22 cellular contexts compared by ENCODE assay signal in genomic region chr7:4841836-4842235, GRCh38. TPM values are rescaled to one million over a fixed set of nuclear protein-coding genes. Genes with fewer than 3 reads are reported as not detected.
"Had no signal": no experiment of that assay in that cellular context is flagged by ENCODE, and none has a peak within 500 bp of the region (broad histone marks: within the 10 kb centered on the region; RNA-seq: fewer than 3 reads in every experiment).

No MANE protein-coding gene starts in this region.

- H3K4me3 ChIP-seq: esophagus squamous epithelium, gastroesophageal sphincter, hepatocyte, mucosa of descending colon, pancreas, stomach, thoracic aorta, transverse colon, uterus had no signal

- H3K9me3 ChIP-seq: esophagus squamous epithelium, gastroesophageal sphincter, mucosa of descending colon, pancreas, stomach, thoracic aorta, transverse colon, uterus had no signal

- FAIRE-seq: colon, kidney, pancreas had no signal

- H3K27me3 ChIP-seq: gastroesophageal sphincter, hepatocyte, pancreas, transverse colon, uterus had no signal

- H3K79me2 ChIP-seq: hepatocyte had no signal

- H3K4me2 ChIP-seq: hepatocyte had no signal

- H3K36me3 ChIP-seq: esophagus squamous epithelium, gastroesophageal sphincter, pancreas, stomach, thoracic aorta, transverse colon, uterus had no signal

- H3K4me1 ChIP-seq: esophagus squamous epithelium, pancreas, stomach, transverse colon, uterus had no signal

- DNase-seq: cerebellar nuclear complex; esophagus squamous epithelium; foreskin fibroblast; kidney; mammary epithelial cell; mucosa of descending colon; naive thymus-derived CD8-positive, alpha-beta T cell; occipital lobe; stimulated activated CD4-positive, alpha-beta T cell treated with anti-CD3 and anti-CD28 coated beads, Interleukin-2, amount 100 ng/mL, for 24 hours; stimulated activated CD4-positive, alpha-beta T cell treated with anti-CD3 and anti-CD28 coated beads, Interleukin-4, amount 100 ng/mL, for 4 hours; stimulated activated naive CD4-positive, alpha-beta T cell; stomach; transverse colon; uterus had no signal

- H2AFZ ChIP-seq: hepatocyte had no signal

- ATAC-seq: naive thymus-derived CD8-positive, alpha-beta T cell had no signal

- H3K27ac ChIP-seq: hepatocyte, thoracic aorta had no signal

RNA-seq across cellular contexts. Expression of gene PAPOLB, which starts 20.0 kb away (rescaled TPM):
- total RNA-seq: epithelial cell of proximal tubule; hepatocyte; naive thymus-derived CD8-positive, alpha-beta T cell; renal cortical epithelial cell had no signal
- polyA plus RNA-seq: hepatocyte; liver; mammary epithelial cell; naive thymus-derived CD8-positive, alpha-beta T cell; pancreas; stomach had no signal

RNA-seq across cellular contexts. Expression of gene RADIL, which starts 41.7 kb away (rescaled TPM):
- total RNA-seq: renal cortical epithelial cell had no signal
